ENCODE assay signal across 30 cellular contexts in genomic region chr2:16219292-16219975, GRCh38.
"Had no signal": no experiment of that assay in that cellular context is flagged by ENCODE, and none has a peak within 500 bp of the region (broad histone marks: within the 10 kb centered on the region; RNA-seq: fewer than 3 reads in every experiment).

No MANE protein-coding gene starts in this region.

- H3K36me3 ChIP-seq: adrenal gland, esophagus squamous epithelium, gastroesophageal sphincter, WERI-Rb-1 had no signal

- H3K4me1 Mint-ChIP-seq: activated CD4-positive, alpha-beta T cell treated with anti-CD3 and anti-CD28 coated beads for 36 hours; activated CD4-positive, alpha-beta T cell treated with anti-CD3 and anti-CD28 coated beads, Interleukin-2, amount 10 ng/mL, durations not matched to agents 24 days and 14 days; activated CD8-positive, alpha-beta memory T cell treated with anti-CD3 and anti-CD28 coated beads, Interleukin-2, amount 10 ng/mL, durations not matched to agents 7 days and 5 days; activated naive CD4-positive, alpha-beta T cell treated with anti-CD3 and anti-CD28 coated beads, Interleukin-2, amount 50 U/mL, for 24 hours; activated naive CD8-positive, alpha-beta T cell treated with anti-CD3 and anti-CD28 coated beads for 36 hours; activated naive CD8-positive, alpha-beta T cell treated with anti-CD3 and anti-CD28 coated beads, Interleukin-2, amount 50 U/mL, for 24 hours had no signal

- H3K9me3 Mint-ChIP-seq: activated CD4-positive, alpha-beta memory T cell treated with anti-CD3 and anti-CD28 coated beads for 36 hours; activated CD4-positive, alpha-beta T cell treated with anti-CD3 and anti-CD28 coated beads, Interleukin-2, amount 10 ng/mL, durations not matched to agents 24 days and 14 days; activated naive CD4-positive, alpha-beta T cell treated with anti-CD3 and anti-CD28 coated beads for 36 hours; activated naive CD4-positive, alpha-beta T cell treated with anti-CD3 and anti-CD28 coated beads, Interleukin-2, amount 50 U/mL, for 24 hours; activated naive CD8-positive, alpha-beta T cell treated with anti-CD3 and anti-CD28 coated beads for 36 hours; activated naive CD8-positive, alpha-beta T cell treated with anti-CD3 and anti-CD28 coated beads, Interleukin-2, amount 50 U/mL, for 24 hours; activated T-helper 1 cell treated with anti-CD3 and anti-CD28 coated beads, Interleukin-12 subunit alpha, Interleukin-12 subunit beta, Interleukin-2, Interleukin-4 antibody, amounts not matched to agents 30 ng/mL and 10 ng/mL and 1 ng/mL, durations not matched to agents 14 hours and 24 hours and 36 hours; activated T-helper 2 cell treated with anti-CD3 and anti-CD28 coated beads, Interferon-gamma antibody, Interleukin-2, Interleukin-4, amounts not matched to agents 10 μg/mL and 5 μg/mL and 100 μg/mL, durations not matched to agents 14 hours and 24 hours and 36 hours had no signal

- H3K9me3 ChIP-seq: adrenal gland, body of pancreas, esophagus squamous epithelium, gastroesophageal sphincter had no signal

- H3K4me1 ChIP-seq: adrenal gland, body of pancreas, esophagus squamous epithelium, gastroesophageal sphincter had no signal

- H3K27me3 Mint-ChIP-seq: activated CD4-positive, alpha-beta memory T cell treated with anti-CD3 and anti-CD28 coated beads for 36 hours; activated CD4-positive, alpha-beta T cell treated with anti-CD3 and anti-CD28 coated beads, Interleukin-2, amount 10 ng/mL, durations not matched to agents 24 days and 14 days; activated CD8-positive, alpha-beta memory T cell treated with anti-CD3 and anti-CD28 coated beads, Interleukin-2, amount 10 ng/mL, durations not matched to agents 7 days and 5 days; activated naive CD4-positive, alpha-beta T cell treated with anti-CD3 and anti-CD28 coated beads, Interleukin-2, amount 50 U/mL, for 24 hours; effector memory CD8-positive, alpha-beta T cell had no signal

- ATAC-seq: activated CD4-positive, alpha-beta T cell treated with anti-CD3 and anti-CD28 coated beads for 36 hours; activated CD8-positive, alpha-beta memory T cell treated with anti-CD3 and anti-CD28 coated beads, Interleukin-2, amount 10 ng/mL, durations not matched to agents 7 days and 5 days; activated CD8-positive, alpha-beta T cell treated with anti-CD3 and anti-CD28 coated beads, Interleukin-2, amount 10 ng/mL, durations not matched to agents 7 days and 5 days; activated naive CD8-positive, alpha-beta T cell treated with anti-CD3 and anti-CD28 coated beads, Interleukin-2, amount 50 U/mL, for 24 hours; body of pancreas; effector memory CD8-positive, alpha-beta T cell; gastroesophageal sphincter had no signal

- H3K27ac ChIP-seq: adrenal gland, body of pancreas, epithelial cell of prostate, esophagus squamous epithelium, gastroesophageal sphincter, WERI-Rb-1 had no signal

- H3K4me3 Mint-ChIP-seq: activated CD4-positive, alpha-beta memory T cell treated with anti-CD3 and anti-CD28 coated beads for 36 hours; activated CD4-positive, alpha-beta T cell treated with anti-CD3 and anti-CD28 coated beads for 36 hours; activated CD4-positive, alpha-beta T cell treated with anti-CD3 and anti-CD28 coated beads, Interleukin-2, amount 10 ng/mL, durations not matched to agents 24 days and 14 days; activated CD8-positive, alpha-beta memory T cell treated with anti-CD3 and anti-CD28 coated beads, Interleukin-2, amount 10 ng/mL, durations not matched to agents 7 days and 5 days; activated CD8-positive, alpha-beta T cell treated with anti-CD3 and anti-CD28 coated beads, Interleukin-2, amount 10 ng/mL, durations not matched to agents 7 days and 5 days; activated naive CD4-positive, alpha-beta T cell treated with anti-CD3 and anti-CD28 coated beads for 36 hours; activated naive CD4-positive, alpha-beta T cell treated with anti-CD3 and anti-CD28 coated beads, Interleukin-2, amount 50 U/mL, for 24 hours; activated naive CD8-positive, alpha-beta T cell treated with anti-CD3 and anti-CD28 coated beads for 36 hours; activated naive CD8-positive, alpha-beta T cell treated with anti-CD3 and anti-CD28 coated beads, Interleukin-2, amount 50 U/mL, for 24 hours; activated T-helper 1 cell treated with anti-CD3 and anti-CD28 coated beads, Interleukin-12 subunit alpha, Interleukin-12 subunit beta, Interleukin-2, Interleukin-4 antibody, amounts not matched to agents 30 ng/mL and 10 ng/mL and 1 ng/mL, durations not matched to agents 14 hours and 24 hours and 36 hours; effector memory CD8-positive, alpha-beta T cell had no signal

- DNase-seq: activated CD4-positive, alpha-beta T cell treated with anti-CD3 and anti-CD28 coated beads, Interleukin-2, amount 10 ng/mL, durations not matched to agents 24 days and 14 days; activated CD4-positive, CD25-positive, alpha-beta regulatory T cell; activated CD4-positive, CD25-positive, alpha-beta regulatory T cell treated with anti-CD3 and anti-CD28 coated beads, Interleukin-2, amount 50 U/mL, for 72 hours; activated CD8-positive, alpha-beta memory T cell treated with anti-CD3 and anti-CD28 coated beads, Interleukin-2, amount 10 ng/mL, durations not matched to agents 7 days and 5 days; activated CD8-positive, alpha-beta memory T cell treated with anti-CD3 and anti-CD28 coated beads, Interleukin-2, amount 50 U/mL, for 4 hours; activated CD8-positive, alpha-beta T cell treated with anti-CD3 and anti-CD28 coated beads, Interleukin-2, amount 10 ng/mL, durations not matched to agents 7 days and 5 days; activated effector memory CD4-positive, alpha-beta T cell treated with anti-CD3 and anti-CD28 coated beads, Interleukin-2, amount 50 U/mL, for 16 hours; activated naive CD8-positive, alpha-beta T cell treated with anti-CD3 and anti-CD28 coated beads for 36 hours; activated T-cell treated with anti-CD3 and anti-CD28 coated beads, Interleukin-2, amount 50 U/mL, for 1 hour; activated T-cell treated with anti-CD3 and anti-CD28 coated beads, Interleukin-2, amount 50 U/mL, for 48 hours; aorta; cortex of kidney; dermis blood vessel endothelial cell; effector CD4-positive, alpha-beta T cell; effector memory CD8-positive, alpha-beta T cell; esophagus squamous epithelium; foreskin melanocyte; T-helper 2 cell had no signal

- H3K27ac Mint-ChIP-seq: activated CD4-positive, alpha-beta memory T cell treated with anti-CD3 and anti-CD28 coated beads for 36 hours; activated CD4-positive, alpha-beta T cell treated with anti-CD3 and anti-CD28 coated beads for 36 hours; activated CD4-positive, alpha-beta T cell treated with anti-CD3 and anti-CD28 coated beads, Interleukin-2, amount 10 ng/mL, durations not matched to agents 24 days and 14 days; activated CD8-positive, alpha-beta memory T cell treated with anti-CD3 and anti-CD28 coated beads, Interleukin-2, amount 10 ng/mL, durations not matched to agents 7 days and 5 days; activated CD8-positive, alpha-beta T cell treated with anti-CD3 and anti-CD28 coated beads, Interleukin-2, amount 10 ng/mL, durations not matched to agents 7 days and 5 days; activated naive CD4-positive, alpha-beta T cell treated with anti-CD3 and anti-CD28 coated beads for 36 hours; activated naive CD4-positive, alpha-beta T cell treated with anti-CD3 and anti-CD28 coated beads, Interleukin-2, amount 50 U/mL, for 24 hours; activated naive CD8-positive, alpha-beta T cell treated with anti-CD3 and anti-CD28 coated beads for 36 hours; activated naive CD8-positive, alpha-beta T cell treated with anti-CD3 and anti-CD28 coated beads, Interleukin-2, amount 50 U/mL, for 24 hours; activated T-helper 1 cell treated with anti-CD3 and anti-CD28 coated beads, Interleukin-12 subunit alpha, Interleukin-12 subunit beta, Interleukin-2, Interleukin-4 antibody, amounts not matched to agents 30 ng/mL and 10 ng/mL and 1 ng/mL, durations not matched to agents 14 hours and 24 hours and 36 hours; activated T-helper 2 cell treated with anti-CD3 and anti-CD28 coated beads, Interferon-gamma antibody, Interleukin-2, Interleukin-4, amounts not matched to agents 10 μg/mL and 5 μg/mL and 100 μg/mL, durations not matched to agents 14 hours and 24 hours and 36 hours; effector memory CD8-positive, alpha-beta T cell had no signal

- H3K4me3 ChIP-seq: adrenal gland, body of pancreas, esophagus squamous epithelium, gastroesophageal sphincter had no signal

- H3K27me3 ChIP-seq: adrenal gland, body of pancreas had no signal

- H3K36me3 Mint-ChIP-seq: activated CD4-positive, alpha-beta memory T cell treated with anti-CD3 and anti-CD28 coated beads for 36 hours; activated CD8-positive, alpha-beta memory T cell treated with anti-CD3 and anti-CD28 coated beads, Interleukin-2, amount 10 ng/mL, durations not matched to agents 7 days and 5 days; activated naive CD4-positive, alpha-beta T cell treated with anti-CD3 and anti-CD28 coated beads, Interleukin-2, amount 50 U/mL, for 24 hours; activated naive CD8-positive, alpha-beta T cell treated with anti-CD3 and anti-CD28 coated beads for 36 hours had no signal
